In genomic region chr17:45221081-45221996, GRCh38 we compare ENCODE assay signal across 8 cellular contexts. TPM values are rescaled to one million over a fixed set of nuclear protein-coding genes. Genes with fewer than 3 reads are reported as not detected.
A peak's percentile ranks its signal among the peaks of the same experiment; 100 is the strongest.
DNase-seq lines count a peak whose midpoint lies in the region; FAIRE-seq and TF ChIP-seq lines count a peak whose summit lies in the region.

FMNL1 (plus strand) TSS chr17:45221885; CDS start chr17:45222125, 240 bp downstream.

- no peaks in the 10 kb centered on the region for H3K36me3 ChIP-seq in ovary

- peaks cover 11% of the 10 kb centered on the region for H3K27me3 Mint-ChIP-seq in glutamatergic neuron (ENCODE audit: unreplicated experiment)

- no peak for TF ChIP-seq POLR2A in ovary (IDR thresholded peaks at IDR 0.05)

- TF ChIP-seq EP300 in ovary (IDR thresholded peaks at IDR 0.05), result no peak

- H3K4me1 Mint-ChIP-seq in glutamatergic neuron (ENCODE audit: low read depth, unreplicated experiment), result peaks cover 23% of the 10 kb centered on the region

- no peaks in the 10 kb centered on the region for H3K9me3 ChIP-seq in ovary

- intact Hi-C loops in ovary (cut with DNase I), result loop anchor here in 3 of 4 donors (5.0 to 10.0 kb wide), 3 partner anchors 53 to 613 kb away; no protein-coding TSS in a partner anchor

- TF ChIP-seq CTCF in glutamatergic neuron (IDR thresholded peaks at IDR 0.05; ENCODE audit: partially characterized antibody, unreplicated experiment) (no peak), ovary (IDR thresholded peaks at IDR 0.05) (no peak)

- peak; percentile 23 for DNase-seq in NCI-H345 (lab: John Stamatoyannopoulos, UW)
- DNase-seq in NCI-H345 treated with DMSO at 0.1 percent for 48 hours (lab: John Stamatoyannopoulos, UW; ENCODE audit: unreplicated experiment), result no peak
- DNase-seq in NOMO-1 treated with DMSO at 0.1 percent for 48 hours (lab: John Stamatoyannopoulos, UW; ENCODE audit: unreplicated experiment), result peak; percentile 74
- peak; percentile 40 for DNase-seq in activated T-helper 9 cell treated with anti-CD3 and anti-CD28 coated beads, Interleukin-2, amount 50 U/mL, for 16 hours (ENCODE audit: low read depth)
- DNase-seq in glutamatergic neuron, result peak; percentile 66
- no peak for DNase-seq in ovary
- DNase-seq in HCEC 1CT, result no peak
- DNase-seq in RCC 7860 (ENCODE audit: low spot score), result no peak

- H3K4me3 Mint-ChIP-seq in glutamatergic neuron (ENCODE audit: unreplicated experiment), result peak within 1 kb of the TSS; percentile 83

- H3K27ac ChIP-seq in ovary, result no peak within 1 kb of the TSS

- 2 to 8% (median 4%) methylated on average over 16 to 95 of the region's 95 CpGs for WGBS in ovary, 3 donors

- no peaks in the 10 kb centered on the region for H3K36me3 Mint-ChIP-seq in glutamatergic neuron (ENCODE audit: unreplicated experiment)

- H3K27me3 ChIP-seq in ovary, result no peaks in the 10 kb centered on the region

- peak within 1 kb of the TSS; percentile 75 for H3K27ac Mint-ChIP-seq in glutamatergic neuron (ENCODE audit: unreplicated experiment)

- FAIRE-seq in RCC 7860 (lab: Jason Lieb, UNC), result no peak

- no peaks in the 10 kb centered on the region for H3K4me1 ChIP-seq in ovary (ENCODE audit: insufficient read depth)

- peak within 1 kb of the TSS; percentile 36 for H3K4me3 ChIP-seq in ovary

- H3K9me3 Mint-ChIP-seq in glutamatergic neuron (ENCODE audit: unreplicated experiment), result peaks cover 3% of the 10 kb centered on the region

RNA-seq across cellular contexts. Expression of gene FMNL1, which starts in this region (rescaled TPM):
- total RNA-seq in glutamatergic neuron (ENCODE audit: unreplicated experiment) (24.2 TPM), ovary (10 to 100 TPM in 2 of 7 donors, 1 to 10 TPM in 5; 3.7 to 24.0 (median 6.1) TPM)
- polyA plus RNA-seq in ovary, result 1 to 10 TPM; 2.1 to 7.1 TPM

Comparison
In these comparisons a context has a peak if more than half of its experiments do, and no peak if none do; other contexts are left out.
1. DNase-seq: peak in NCI-H345 (single experiment), NOMO-1 treated with DMSO at 0.1 percent for 48 hours (single experiment), activated T-helper 9 cell treated with anti-CD3 and anti-CD28 coated beads, Interleukin-2, amount 50 U/mL, for 16 hours (single experiment) and glutamatergic neuron (single experiment); none in NCI-H345 treated with DMSO at 0.1 percent for 48 hours (single experiment), ovary (0 of 5), HCEC 1CT (single experiment) and RCC 7860 (single experiment).